8 cellular contexts compared by ENCODE assay signal in genomic region chr14:104687601-104688504, GRCh38. TPM values are rescaled to one million over a fixed set of nuclear protein-coding genes. Genes with fewer than 3 reads are reported as not detected.
DNase-seq lines count a peak whose midpoint lies in the region; ATAC-seq lines count a peak whose summit lies in the region.

No MANE protein-coding gene starts in this region.

- DNase-seq in SIG-M5 treated with dmso at 0.1 percent for 504 hours (lab: John Stamatoyannopoulos, UW; ENCODE audit: unreplicated experiment): peak; percentile 25
- DNase-seq in SIG-M5 (lab: John Stamatoyannopoulos, UW): no peak
- peak; percentile 78 for DNase-seq in RPMI7951 (ENCODE audit: low read depth)
- peak; percentile 41 for DNase-seq in occipital lobe (lab: John Stamatoyannopoulos, UW)
- no peak for DNase-seq in posterior vena cava (ENCODE audit: low spot score)

- intact Hi-C loops in posterior vena cava (cut with DNase I): no loop called here

- peak; percentile 73 for ATAC-seq in esophagus mucosa
- no peak for ATAC-seq in HG03460 (IDR thresholded peaks at IDR 0.05; ENCODE audit: unreplicated experiment)
- ATAC-seq in HG03159 (IDR thresholded peaks at IDR 0.05; ENCODE audit: unreplicated experiment): no peak

RNA-seq across cellular contexts. Expression of gene INF2, which starts 1.6 kb away (rescaled TPM):
- 24.9 and 27.6 TPM in 2 replicates for total RNA-seq in RPMI7951 (2014; rRNA removed; shearing (Covaris generic))
- 28.4 TPM for total RNA-seq in esophagus mucosa
- 8.4 TPM for total RNA-seq in occipital lobe
- total RNA-seq in posterior vena cava: 10 to 100 TPM; 70.5 to 78.7 TPM

RNA-seq across cellular contexts. Expression of gene ADSS1, which starts 36.2 kb away (rescaled TPM):
- total RNA-seq in RPMI7951 (2014; rRNA removed; shearing (Covaris generic)): 1.6 and 3.2 TPM in 2 replicates
- total RNA-seq in esophagus mucosa: 5.7 TPM
- total RNA-seq in occipital lobe: 4.8 TPM
- total RNA-seq in posterior vena cava: 10 to 100 TPM in 1 of 2 donors, 1 to 10 TPM in 1; 8.2 to 10.2 TPM

Comparison
In these comparisons a context has a peak if more than half of its experiments do, and no peak if none do; other contexts are left out.
1. DNase-seq: peak in SIG-M5 treated with dmso at 0.1 percent for 504 hours (single experiment), RPMI7951 (single experiment) and occipital lobe (single experiment); none in SIG-M5 (single experiment) and posterior vena cava (single experiment).